Comparison of ENCODE assay signal across 22 cellular contexts in the genomic region with DNA sequence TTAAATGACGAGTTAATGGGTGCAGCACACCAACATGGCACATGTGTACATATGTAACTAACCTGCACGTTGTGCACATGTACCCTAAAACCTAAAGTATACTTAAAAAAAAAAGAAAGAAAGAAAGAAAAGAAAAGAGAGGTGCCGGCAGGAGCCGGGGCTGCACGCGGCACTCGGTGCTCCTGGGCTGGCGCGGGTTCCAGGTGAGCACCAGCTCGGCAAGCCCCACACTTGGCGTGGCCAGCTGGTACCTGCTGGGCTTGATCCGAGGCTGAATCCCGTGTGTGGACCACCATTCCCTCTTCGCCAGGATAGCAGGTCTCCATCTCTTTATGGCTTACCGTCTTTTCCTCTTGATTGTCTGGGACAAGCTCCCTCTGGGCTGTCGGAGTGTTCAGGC.
"Had no signal": no experiment of that assay in that cellular context is flagged by ENCODE, and none has a peak within 500 bp of the region (broad histone marks: within the 10 kb centered on the region; RNA-seq: fewer than 3 reads in every experiment).

No MANE protein-coding gene starts in this region.

- DNase-seq: colonic mucosa; cortex of kidney; effector CD8-positive, alpha-beta T cell; effector memory CD8-positive, alpha-beta T cell; endodermal cell; erythroblast; esophagus squamous epithelium; foreskin fibroblast; foreskin melanocyte; gastrocnemius medialis; glutamatergic neuron; head of caudate nucleus; hypothalamus; left cardiac atrium; left lung; left ventricle myocardium superior; lower lobe of right lung; mesendoderm; midbrain had no signal

- H3K27me3 ChIP-seq: colonic mucosa, esophagus squamous epithelium, gastrocnemius medialis, hepatocyte, left lung had no signal

- H3K4me3 ChIP-seq: colonic mucosa, esophagus squamous epithelium, gastrocnemius medialis, hepatocyte, left lung, lower lobe of right lung had no signal

- H3K36me3 ChIP-seq: colonic mucosa, esophagus squamous epithelium, gastrocnemius medialis, left lung, lower lobe of right lung had no signal

- H3K4me2 ChIP-seq: hepatocyte had no signal

- ATAC-seq: effector memory CD8-positive, alpha-beta T cell; esophagus mucosa; gastrocnemius medialis; left cardiac atrium; left lung; left ventricle myocardium superior; lower lobe of right lung had no signal

- H3K79me2 ChIP-seq: hepatocyte had no signal

- H3K4me1 ChIP-seq: colonic mucosa, esophagus squamous epithelium, gastrocnemius medialis, left lung, lower lobe of right lung had no signal

- H3K9me3 ChIP-seq: colonic mucosa, esophagus squamous epithelium, gastrocnemius medialis had no signal

- H2AFZ ChIP-seq: hepatocyte had no signal

- H3K27ac ChIP-seq: colonic mucosa, epithelial cell of prostate, esophagus squamous epithelium, gastrocnemius medialis, hepatocyte, left lung, lower lobe of right lung had no signal
